30 cellular contexts compared by ENCODE assay signal in genomic region chr7:132155715-132156114, GRCh38.
"Had no signal": no experiment of that assay in that cellular context is flagged by ENCODE, and none has a peak within 500 bp of the region (broad histone marks: within the 10 kb centered on the region; RNA-seq: fewer than 3 reads in every experiment).

No MANE protein-coding gene starts in this region.

- DNase-seq: activated CD4-positive, alpha-beta memory T cell treated with anti-CD3 and anti-CD28 coated beads, Interleukin-2, amount 10 ng/mL, durations not matched to agents 7 days and 5 days; activated CD4-positive, alpha-beta T cell treated with anti-CD3 and anti-CD28 coated beads for 1 hour; activated CD4-positive, alpha-beta T cell treated with anti-CD3 and anti-CD28 coated beads for 36 hours; activated CD4-positive, alpha-beta T cell treated with anti-CD3 and anti-CD28 coated beads for 48 hours; activated CD4-positive, alpha-beta T cell treated with anti-CD3 and anti-CD28 coated beads, Interleukin-2, amount 10 ng/mL, durations not matched to agents 7 days and 5 days; activated CD4-positive, alpha-beta T cell treated with anti-CD3 and anti-CD28 coated beads, Interleukin-2, amount 50 U/mL, for 48 hours; activated CD4-positive, CD25-positive, alpha-beta regulatory T cell; activated CD8-positive, alpha-beta memory T cell treated with anti-CD3 and anti-CD28 coated beads for 24 hours; activated CD8-positive, alpha-beta memory T cell treated with anti-CD3 and anti-CD28 coated beads, Interleukin-2, amount 10 ng/mL, durations not matched to agents 7 days and 5 days; activated CD8-positive, alpha-beta memory T cell treated with anti-CD3 and anti-CD28 coated beads, Interleukin-2, amount 50 U/mL, for 48 hours; activated CD8-positive, alpha-beta T cell treated with anti-CD3 and anti-CD28 coated beads, Interleukin-2, amount 10 ng/mL, durations not matched to agents 7 days and 5 days; activated effector memory CD4-positive, alpha-beta T cell treated with Interleukin-2 at 50 U/mL for 16 hours; activated gamma-delta T cell; activated naive CD4-positive, alpha-beta T cell treated with anti-CD3 and anti-CD28 coated beads, Interleukin-2, amount 10 ng/mL, durations not matched to agents 7 days and 5 days; activated naive CD4-positive, alpha-beta T cell treated with Interleukin-2 at 50 U/mL for 16 hours; activated naive CD8-positive, alpha-beta T cell treated with anti-CD3 and anti-CD28 coated beads, Interleukin-2, amount 10 ng/mL, durations not matched to agents 7 days and 5 days; activated naive CD8-positive, alpha-beta T cell treated with anti-CD3 and anti-CD28 coated beads, Interleukin-2, amount 50 U/mL, for 24 hours; activated T-cell treated with anti-CD3 and anti-CD28 coated beads, Interleukin-2, amount 50 U/mL, for 24 hours; activated T-cell treated with anti-CD3 and anti-CD28 coated beads, Interleukin-2, amount 50 U/mL, for 48 hours; amygdala; anterior cingulate cortex; brain microvascular endothelial cell; central memory CD4-positive, alpha-beta T cell; T-helper 2 cell; T-helper 9 cell had no signal

- H3K36me3 ChIP-seq: brain microvascular endothelial cell, breast epithelium had no signal

- H3K4me1 ChIP-seq: ascending aorta, breast epithelium had no signal

- H3K27me3 ChIP-seq: ascending aorta, breast epithelium had no signal

- H3K27ac ChIP-seq: ascending aorta, brain microvascular endothelial cell, breast epithelium had no signal

- H3K9me3 ChIP-seq: ascending aorta, breast epithelium had no signal

- H3K4me3 ChIP-seq: ascending aorta, breast epithelium had no signal

- ATAC-seq: activated CD4-positive, alpha-beta T cell treated with anti-CD3 and anti-CD28 coated beads for 36 hours; activated CD4-positive, CD25-positive, alpha-beta regulatory T cell treated with anti-CD3 and anti-CD28 coated beads, Interleukin-2, amount 50 U/mL, for 24 hours; activated CD8-positive, alpha-beta memory T cell treated with anti-CD3 and anti-CD28 coated beads, Interleukin-2, amount 10 ng/mL, durations not matched to agents 7 days and 5 days; activated CD8-positive, alpha-beta T cell treated with anti-CD3 and anti-CD28 coated beads, Interleukin-2, amount 10 ng/mL, durations not matched to agents 7 days and 5 days; activated naive CD8-positive, alpha-beta T cell treated with anti-CD3 and anti-CD28 coated beads, Interleukin-2, amount 50 U/mL, for 24 hours had no signal

- FAIRE-seq: colon, TTC549 had no signal
